In genomic region chr17:17801800-17802481, GRCh38 we compare ENCODE assay signal across 20 cellular contexts.
"Had no signal": no experiment of that assay in that cellular context is flagged by ENCODE, and none has a peak within 500 bp of the region (broad histone marks: within the 10 kb centered on the region; RNA-seq: fewer than 3 reads in every experiment).

No MANE protein-coding gene starts in this region.

- H3K9me3 Mint-ChIP-seq: activated B cell treated with CpG ODN at 0.5 μM for 24 hours; activated naive CD4-positive, alpha-beta T cell treated with anti-CD3 and anti-CD28 coated beads, Interleukin-2, amount 50 U/mL, for 24 hours; activated naive CD8-positive, alpha-beta T cell treated with anti-CD3 and anti-CD28 coated beads, Interleukin-2, amount 50 U/mL, for 24 hours; effector memory CD8-positive, alpha-beta T cell; natural killer cell treated with Interleukin-12 subunit alpha and Interleukin-12 subunit beta and Interleukin-15 and Interleukin-18, amount 100 ng/mL, for 72 hours; stimulated activated naive CD8-positive, alpha-beta T cell treated with anti-CD3 and anti-CD28 coated beads, Interleukin-15, Interleukin-2, amounts not matched to agents 100 ng/mL and 50 ng/mL, for 24 hours; T-helper 2 cell treated with Interferon-gamma antibody and Interleukin-4, amounts not matched to agents 5 μg/mL and 100 μg/mL, for 36 hours had no signal

- H3K27me3 ChIP-seq: colonic mucosa, heart left ventricle, left lung, right lobe of liver, tibial artery, upper lobe of right lung had no signal

- ATAC-seq: activated CD8-positive, alpha-beta T cell treated with anti-CD3 and anti-CD28 coated beads, Interleukin-2, amount 10 ng/mL, durations not matched to agents 7 days and 5 days; activated naive CD8-positive, alpha-beta T cell treated with anti-CD3 and anti-CD28 coated beads, Interleukin-2, amount 50 U/mL, for 24 hours; effector memory CD8-positive, alpha-beta T cell; heart left ventricle; left lung; lower lobe of right lung; mucosa of descending colon; natural killer cell treated with Interleukin-12 subunit alpha and Interleukin-12 subunit beta and Interleukin-15 and Interleukin-18, amount 100 ng/mL, for 72 hours; right lobe of liver; upper lobe of right lung had no signal

- H3K9me3 ChIP-seq: colonic mucosa, heart left ventricle, left lung, lower lobe of right lung, mucosa of descending colon, right lobe of liver, tibial artery, upper lobe of right lung had no signal

- H3K27ac Mint-ChIP-seq: activated B cell treated with CpG ODN at 0.5 μM for 24 hours; activated CD8-positive, alpha-beta T cell treated with anti-CD3 and anti-CD28 coated beads, Interleukin-2, amount 10 ng/mL, durations not matched to agents 7 days and 5 days; activated naive CD4-positive, alpha-beta T cell treated with anti-CD3 and anti-CD28 coated beads, Interleukin-2, amount 50 U/mL, for 24 hours; activated naive CD8-positive, alpha-beta T cell treated with anti-CD3 and anti-CD28 coated beads, Interleukin-2, amount 50 U/mL, for 24 hours; natural killer cell treated with Interleukin-12 subunit alpha and Interleukin-12 subunit beta and Interleukin-15 and Interleukin-18, amount 100 ng/mL, for 72 hours; stimulated activated naive CD8-positive, alpha-beta T cell treated with anti-CD3 and anti-CD28 coated beads, Interleukin-15, Interleukin-2, amounts not matched to agents 100 ng/mL and 50 ng/mL, for 24 hours; T-helper 2 cell treated with Interferon-gamma antibody and Interleukin-4, amounts not matched to agents 5 μg/mL and 100 μg/mL, for 36 hours had no signal

- H3K36me3 Mint-ChIP-seq: natural killer cell treated with Interleukin-12 subunit alpha and Interleukin-12 subunit beta and Interleukin-15 and Interleukin-18, amount 100 ng/mL, for 72 hours had no signal

- H3K4me1 ChIP-seq: colonic mucosa, left lung, lower lobe of right lung, upper lobe of right lung had no signal

- H3K27me3 Mint-ChIP-seq: activated B cell treated with CpG ODN at 0.5 μM for 24 hours; activated naive CD4-positive, alpha-beta T cell treated with anti-CD3 and anti-CD28 coated beads, Interleukin-2, amount 50 U/mL, for 24 hours; activated naive CD8-positive, alpha-beta T cell treated with anti-CD3 and anti-CD28 coated beads, Interleukin-2, amount 50 U/mL, for 24 hours; effector memory CD8-positive, alpha-beta T cell; natural killer cell treated with Interleukin-12 subunit alpha and Interleukin-12 subunit beta and Interleukin-15 and Interleukin-18, amount 100 ng/mL, for 72 hours; stimulated activated naive CD8-positive, alpha-beta T cell treated with anti-CD3 and anti-CD28 coated beads, Interleukin-15, Interleukin-2, amounts not matched to agents 100 ng/mL and 50 ng/mL, for 24 hours had no signal

- H3K27ac ChIP-seq: colonic mucosa, heart left ventricle, left lung, lower lobe of right lung, right lobe of liver, tibial artery, upper lobe of right lung had no signal

- H3K4me3 ChIP-seq: colonic mucosa, heart left ventricle, left lung, lower lobe of right lung, mucosa of descending colon, right lobe of liver, tibial artery, upper lobe of right lung had no signal

- H3K36me3 ChIP-seq: colonic mucosa, right lobe of liver had no signal

- H3K4me1 Mint-ChIP-seq: activated B cell treated with CpG ODN at 0.5 μM for 24 hours; activated naive CD4-positive, alpha-beta T cell treated with anti-CD3 and anti-CD28 coated beads, Interleukin-2, amount 50 U/mL, for 24 hours; activated naive CD8-positive, alpha-beta T cell treated with anti-CD3 and anti-CD28 coated beads, Interleukin-2, amount 50 U/mL, for 24 hours had no signal

- H3K4me3 Mint-ChIP-seq: activated B cell treated with CpG ODN at 0.5 μM for 24 hours; activated CD8-positive, alpha-beta T cell treated with anti-CD3 and anti-CD28 coated beads, Interleukin-2, amount 10 ng/mL, durations not matched to agents 7 days and 5 days; activated naive CD4-positive, alpha-beta T cell treated with anti-CD3 and anti-CD28 coated beads, Interleukin-2, amount 50 U/mL, for 24 hours; activated naive CD8-positive, alpha-beta T cell treated with anti-CD3 and anti-CD28 coated beads, Interleukin-2, amount 50 U/mL, for 24 hours; effector memory CD8-positive, alpha-beta T cell; natural killer cell treated with Interleukin-12 subunit alpha and Interleukin-12 subunit beta and Interleukin-15 and Interleukin-18, amount 100 ng/mL, for 72 hours; stimulated activated naive CD8-positive, alpha-beta T cell treated with anti-CD3 and anti-CD28 coated beads, Interleukin-15, Interleukin-2, amounts not matched to agents 100 ng/mL and 50 ng/mL, for 24 hours; T-helper 2 cell treated with Interferon-gamma antibody and Interleukin-4, amounts not matched to agents 5 μg/mL and 100 μg/mL, for 36 hours had no signal

- DNase-seq: activated B cell treated with CpG ODN at 0.5 μM for 24 hours; activated CD8-positive, alpha-beta T cell treated with anti-CD3 and anti-CD28 coated beads, Interleukin-2, amount 10 ng/mL, durations not matched to agents 7 days and 5 days; activated gamma-delta T cell; activated naive CD8-positive, alpha-beta T cell treated with anti-CD3 and anti-CD28 coated beads, Interleukin-2, amount 50 U/mL, for 24 hours; colonic mucosa; effector memory CD8-positive, alpha-beta T cell; foreskin fibroblast; heart left ventricle; left lung; lower lobe of right lung; mucosa of descending colon; right lobe of liver; stimulated activated CD4-positive, alpha-beta T cell treated with anti-CD3 and anti-CD28 coated beads, Interleukin-2, amount 100 ng/mL, for 48 hours; T-helper 1 cell; tibial artery; upper lobe of right lung had no signal
